In genomic region chr11:132402056-132402684, GRCh38 we compare ENCODE assay signal across 8 cellular contexts.
DNase-seq lines count a peak whose midpoint lies in the region; ATAC-seq and TF ChIP-seq lines count a peak whose summit lies in the region.

No MANE protein-coding gene starts in this region.

- no peak overlapping the region for H3K27ac Mint-ChIP-seq in Calu3 (ENCODE audit: unreplicated experiment)

- H3K79me2 ChIP-seq in PC-3 (ENCODE audit: low read length) = no peaks in the 10 kb centered on the region

- H3K4me3 Mint-ChIP-seq in Calu3 (ENCODE audit: low read depth, unreplicated experiment) = no peak overlapping the region

- TF ChIP-seq CTCF in PC-3 (conservative IDR thresholded peaks at IDR 0.05; ENCODE audit: low read depth, low read length) (peak; percentile 25; the same call in 1 of the 2 replicates), foreskin keratinocyte (conservative IDR thresholded peaks at IDR 0.05) (peak; percentile 58), Calu3 (IDR thresholded peaks at IDR 0.05; ENCODE audit: unreplicated experiment) (no peak)

- H3K36me3 ChIP-seq in PC-3 (ENCODE audit: low read depth, low read length) = no peaks in the 10 kb centered on the region

- BruUV-seq in PC-3 (replicated peaks; lab: Mats Ljungman, UMichigan) (no TSS peak), Calu3 (replicated peaks; lab: Mats Ljungman, UMichigan) (no TSS peak)

- intact Hi-C loops in PC-3 (cut with micrococcal nuclease) (no loop called here), sciatic nerve (cut with DNase I) (no loop called here), Calu3 (cut with micrococcal nuclease; ENCODE audit: unreplicated experiment) (no loop called here)

- peaks cover 27% of the 10 kb centered on the region for H3K9me3 Mint-ChIP-seq in Calu3 (ENCODE audit: low read depth, unreplicated experiment)

- no peaks in the 10 kb centered on the region for H3K27me3 Mint-ChIP-seq in Calu3 (ENCODE audit: unreplicated experiment)

- no peak overlapping the region for H3K4me2 ChIP-seq in PC-3 (ENCODE audit: low read length)

- H4K20me1 ChIP-seq in PC-3 (ENCODE audit: low read length) = no peaks in the 10 kb centered on the region

- no peaks in the 10 kb centered on the region for H3K4me1 ChIP-seq in PC-3 (ENCODE audit: insufficient read depth, low read length)
- H3K4me1 ChIP-seq in foreskin keratinocyte = no peaks in the 10 kb centered on the region

- POLR2A ChIA-PET in PC-3 (lab: Charles Lee; ENCODE audit: unreplicated experiment) = no interaction called here

- no peak overlapping the region for H3K4me3 ChIP-seq in PC-3 (ENCODE audit: low read length)

- H3K27ac ChIP-seq in PC-3 (ENCODE audit: low read length) (no peak overlapping the region), foreskin keratinocyte (no peak overlapping the region)

- H3K9me2 ChIP-seq in PC-3 (replicated peaks; ENCODE audit: low read length) = no peaks in the 10 kb centered on the region

- no peaks in the 10 kb centered on the region for H3K36me3 Mint-ChIP-seq in Calu3 (ENCODE audit: insufficient read depth, unreplicated experiment)

- H3F3A ChIP-seq in PC-3 (ENCODE audit: low read length, unreplicated experiment) = no peaks in the 10 kb centered on the region

- CTCF ChIA-PET in PC-3 (lab: Charles Lee) (no interaction called here), Calu3 (lab: Charles Lee) (no interaction called here)

- no peak overlapping the region for H2AFZ ChIP-seq in PC-3 (ENCODE audit: low read length)

- no peak overlapping the region for H3K9ac ChIP-seq in PC-3 (ENCODE audit: low read length)

- ATAC-seq in GM19452 (IDR thresholded peaks at IDR 0.05; ENCODE audit: unreplicated experiment) = peak; percentile 64
- peak; percentile 61 for ATAC-seq in HG03575 (IDR thresholded peaks at IDR 0.05; ENCODE audit: extremely low read depth, insufficient number of reproducible peaks, low FRiP score, unreplicated experiment)
- no peak for ATAC-seq in PC-3
- peak; percentile 79 for ATAC-seq in foreskin keratinocyte
- peak; percentile 73 for ATAC-seq in sciatic nerve

- DNase-seq in COR-L47 (lab: John Stamatoyannopoulos, UW) (peak; percentile 89), PC-3 (peak; percentile 22), foreskin keratinocyte (peak; percentile 2 to 32), sciatic nerve (ENCODE audit: low spot score) (no peak), Calu3 (no peak), activated gamma-delta T cell treated with Interleukin-2 at 50 U/mL for 16 hours (no peak)

- peaks cover 10% of the 10 kb centered on the region for H3K9me3 ChIP-seq in PC-3 (ENCODE audit: low read length)

- 0 out of 2 replicates have a peak, but pooled peaks cover 3% of the 10 kb centered on the region for H3K27me3 ChIP-seq in PC-3 (ENCODE audit: low read length)
- H3K27me3 ChIP-seq in foreskin keratinocyte = no peaks in the 10 kb centered on the region

- H3K4me1 Mint-ChIP-seq in Calu3 (ENCODE audit: low read depth, unreplicated experiment) = no peaks in the 10 kb centered on the region

Comparison
In these comparisons a context has a peak if more than half of its experiments do, and no peak if none do; other contexts are left out.
1. DNase-seq: peak in COR-L47 (single experiment), PC-3 (single experiment) and foreskin keratinocyte (2 of 2); none in sciatic nerve (single experiment), Calu3 (single experiment) and activated gamma-delta T cell treated with Interleukin-2 at 50 U/mL for 16 hours (single experiment).